Comparison of ENCODE assay signal across 11 cellular contexts in genomic region chr10:11625019-11625735, GRCh38. TPM values are rescaled to one million over a fixed set of nuclear protein-coding genes. Genes with fewer than 3 reads are reported as not detected.
DNase-seq lines count a peak whose midpoint lies in the region; ATAC-seq and TF ChIP-seq lines count a peak whose summit lies in the region.
"Had no signal": no experiment of that assay in that cellular context is flagged by ENCODE, and none has a peak within 500 bp of the region (broad histone marks: within the 10 kb centered on the region; RNA-seq: fewer than 3 reads in every experiment).

No MANE protein-coding gene starts in this region.

- no peaks in the 10 kb centered on the region for H3K4me1 ChIP-seq in left lung
- H3K4me1 ChIP-seq in prostate gland (replicated peaks): no peaks in the 10 kb centered on the region
- H3K4me1 ChIP-seq: body of pancreas had no signal

- peak in 1 of 2 donors; percentile 44 for DNase-seq in left lung
- no peak for DNase-seq in COR-L47 (lab: John Stamatoyannopoulos, UW)
- DNase-seq in prostate gland (ENCODE audit: low spot score): no peak
- DNase-seq in DMS 273 treated with DMSO at 0.1 percent for 48 hours (lab: John Stamatoyannopoulos, UW): no peak
- no peak for DNase-seq in DMS79 (lab: John Stamatoyannopoulos, UW)
- DNase-seq: activated CD4-positive, alpha-beta T cell treated with anti-CD3 and anti-CD28 coated beads, Interleukin-2, amount 10 ng/mL, durations not matched to agents 7 days and 5 days; NCI-H748 treated with DMSO at 0.1 percent for 48 hours had no signal

- TF ChIP-seq POLR2A in prostate gland (IDR thresholded peaks at IDR 0.05): no peak

- TF ChIP-seq CTCF in left lung (IDR thresholded peaks at IDR 0.05): no peak
- no peak for TF ChIP-seq CTCF in prostate gland (IDR thresholded peaks at IDR 0.05)

- WGBS in prostate gland: 79% methylated on average over 9 of the region's 9 CpGs

- H3K27ac ChIP-seq in left lung (no peak overlapping the region), prostate gland (no peak overlapping the region)
- H3K27ac ChIP-seq: body of pancreas had no signal

- ATAC-seq in GM18517 (IDR thresholded peaks at IDR 0.05; ENCODE audit: unreplicated experiment) (peak; percentile 80), GM21619 (IDR thresholded peaks at IDR 0.05; ENCODE audit: unreplicated experiment) (peak; percentile 91), HG03457 (IDR thresholded peaks at IDR 0.05; ENCODE audit: unreplicated experiment) (peak; percentile 73), left lung (peak; percentile 59)
- ATAC-seq: body of pancreas had no signal

- no peaks in the 10 kb centered on the region for H3K36me3 ChIP-seq in left lung
- no peaks in the 10 kb centered on the region for H3K36me3 ChIP-seq in prostate gland

- H3K4me3 ChIP-seq in left lung: no peak overlapping the region
- no peak overlapping the region for H3K4me3 ChIP-seq in prostate gland
- H3K4me3 ChIP-seq: body of pancreas had no signal

- H3K9me3 ChIP-seq in left lung: no peaks in the 10 kb centered on the region
- no peaks in the 10 kb centered on the region for H3K9me3 ChIP-seq in prostate gland
- H3K9me3 ChIP-seq: body of pancreas had no signal

- intact Hi-C loops in left lung (cut with DNase I): no loop called here
- intact Hi-C loops in prostate gland (cut with DNase I): no loop called here

- H3K27me3 ChIP-seq in left lung: no peaks in the 10 kb centered on the region
- no peaks in the 10 kb centered on the region for H3K27me3 ChIP-seq in prostate gland (replicated peaks; ENCODE audit: insufficient read depth)
- H3K27me3 ChIP-seq: body of pancreas had no signal

RNA-seq across cellular contexts. Expression of gene USP6NL, which starts 13.7 kb away (rescaled TPM):
- total RNA-seq in left lung: 10 to 100 TPM; 16.0 to 18.5 TPM
- total RNA-seq in prostate gland: 10 to 100 TPM; 13.9 to 28.4 TPM
